In genomic region chr4:26099967-26100366, GRCh38 we compare ENCODE assay signal across 24 cellular contexts.
"Had no signal": no experiment of that assay in that cellular context is flagged by ENCODE, and none has a peak within 500 bp of the region (broad histone marks: within the 10 kb centered on the region; RNA-seq: fewer than 3 reads in every experiment).

No MANE protein-coding gene starts in this region.

- H3K27ac ChIP-seq: colonic mucosa, coronary artery, epithelial cell of prostate, esophagus squamous epithelium, foreskin keratinocyte, gastrocnemius medialis, gastroesophageal sphincter, heart left ventricle, heart right ventricle had no signal

- H3K4me3 ChIP-seq: colonic mucosa, coronary artery, dorsolateral prefrontal cortex, esophagus squamous epithelium, gastrocnemius medialis, gastroesophageal sphincter, heart left ventricle, heart right ventricle had no signal

- H3K4me1 ChIP-seq: colonic mucosa, foreskin keratinocyte, gastrocnemius medialis, gastroesophageal sphincter had no signal

- H3K27me3 Mint-ChIP-seq: dendritic cell treated with granulocyte-macrophage colony-stimulating factor and Interleukin-4, amounts not matched to agents 40 ng/mL and 50 ng/mL, for 4 days; effector memory CD8-positive, alpha-beta T cell had no signal

- DNase-seq: colonic mucosa; cortex of kidney; dermis blood vessel endothelial cell; dorsolateral prefrontal cortex; effector CD4-positive, alpha-beta T cell; effector CD8-positive, alpha-beta T cell; effector memory CD4-positive, alpha-beta T cell; effector memory CD8-positive, alpha-beta T cell; endodermal cell; erythroblast; esophagus squamous epithelium; foreskin fibroblast; foreskin keratinocyte; foreskin melanocyte; gastrocnemius medialis; glutamatergic neuron; head of caudate nucleus; heart left ventricle; heart right ventricle had no signal

- H3K9me3 Mint-ChIP-seq: endodermal cell had no signal

- ATAC-seq: effector memory CD8-positive, alpha-beta T cell; esophagus mucosa; foreskin keratinocyte; gastrocnemius medialis; gastroesophageal sphincter; heart left ventricle; heart right ventricle had no signal

- H3K27ac Mint-ChIP-seq: dendritic cell treated with granulocyte-macrophage colony-stimulating factor and Interleukin-4, amounts not matched to agents 40 ng/mL and 50 ng/mL, for 4 days; effector memory CD8-positive, alpha-beta T cell; endodermal cell had no signal

- H3K36me3 ChIP-seq: colonic mucosa, esophagus squamous epithelium, gastrocnemius medialis, gastroesophageal sphincter, heart left ventricle, heart right ventricle had no signal

- H3K4me3 Mint-ChIP-seq: dendritic cell treated with granulocyte-macrophage colony-stimulating factor and Interleukin-4, amounts not matched to agents 40 ng/mL and 50 ng/mL, for 4 days; effector memory CD8-positive, alpha-beta T cell; endodermal cell had no signal

- H3K9me3 ChIP-seq: colonic mucosa, gastrocnemius medialis had no signal

- H3K4me1 Mint-ChIP-seq: endodermal cell had no signal

- H3K27me3 ChIP-seq: colonic mucosa, esophagus squamous epithelium, gastrocnemius medialis, gastroesophageal sphincter, heart left ventricle, heart right ventricle had no signal
